Comparison of ENCODE assay signal across 18 cellular contexts in the genomic region with DNA sequence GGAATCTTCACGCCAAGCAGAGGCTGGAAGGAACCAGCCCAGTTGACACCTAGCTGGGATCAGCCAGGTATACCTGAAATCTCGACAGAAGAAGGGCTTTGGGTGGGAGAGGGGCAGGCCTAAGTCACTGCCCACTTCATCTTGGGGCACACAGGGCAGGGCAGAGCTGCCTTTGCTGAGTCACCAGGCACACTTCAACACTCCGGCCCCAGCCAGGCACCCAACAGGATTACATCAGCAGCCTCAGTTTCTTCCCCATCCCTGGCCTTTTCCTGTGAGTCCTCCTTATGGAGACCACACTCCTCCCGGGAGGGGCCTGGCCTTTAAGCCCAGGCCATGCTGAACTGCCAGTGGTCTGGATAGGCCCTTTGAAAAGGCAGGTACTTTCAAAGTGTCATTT.
DNase-seq lines count a peak whose midpoint lies in the region; ATAC-seq and FAIRE-seq lines count a peak whose summit lies in the region.
"Had no signal": no experiment of that assay in that cellular context is flagged by ENCODE, and none has a peak within 500 bp of the region (broad histone marks: within the 10 kb centered on the region; RNA-seq: fewer than 3 reads in every experiment).

No MANE protein-coding gene starts in this region.

- ATAC-seq in activated T-cell treated with anti-CD3 and anti-CD28 coated beads, Interleukin-2, amount 50 U/mL, for 72 hours (replicated peaks in 1 of 2), result peak; percentile 38 to 39
- ATAC-seq in HG02798 (IDR thresholded peaks at IDR 0.05; ENCODE audit: poor library complexity, unreplicated experiment) (peak; percentile 11), HG02642 (IDR thresholded peaks at IDR 0.05; ENCODE audit: poor library complexity, unreplicated experiment) (no peak)
- ATAC-seq: left colon had no signal

- peaks cover 14% of the 10 kb centered on the region for H3K27me3 Mint-ChIP-seq in activated T-cell treated with anti-CD3 and anti-CD28 coated beads, Interleukin-2, amount 50 U/mL, for 72 hours (ENCODE audit: low read depth)
- peaks cover 4% of the 10 kb centered on the region for H3K27me3 Mint-ChIP-seq in activated T-helper 1 cell treated with anti-CD3 and anti-CD28 coated beads, Interleukin-12 subunit alpha, Interleukin-12 subunit beta, Interleukin-2, Interleukin-4 antibody, amounts not matched to agents 30 ng/mL and 10 ng/mL and 1 ng/mL, durations not matched to agents 14 hours and 24 hours and 36 hours (ENCODE audit: insufficient read depth)
- H3K27me3 Mint-ChIP-seq: activated naive CD8-positive, alpha-beta T cell had no signal

- H3K27ac Mint-ChIP-seq in activated T-cell treated with anti-CD3 and anti-CD28 coated beads, Interleukin-2, amount 50 U/mL, for 72 hours, result no peak overlapping the region
- H3K27ac Mint-ChIP-seq in activated T-helper 1 cell treated with anti-CD3 and anti-CD28 coated beads, Interleukin-12 subunit alpha, Interleukin-12 subunit beta, Interleukin-2, Interleukin-4 antibody, amounts not matched to agents 30 ng/mL and 10 ng/mL and 1 ng/mL, durations not matched to agents 14 hours and 24 hours and 36 hours, result peak overlapping the region; percentile 48
- H3K27ac Mint-ChIP-seq: activated naive CD8-positive, alpha-beta T cell; CD8-positive, alpha-beta memory T cell had no signal

- no peaks in the 10 kb centered on the region for H3K9me3 ChIP-seq in MG63
- H3K9me3 ChIP-seq: transverse colon had no signal

- DNase-seq in activated T-cell treated with anti-CD3 and anti-CD28 coated beads, Interleukin-2, amount 50 U/mL, for 72 hours, result peak; percentile 7 to 11
- DNase-seq in activated T-cell treated with anti-CD3 and anti-CD28 coated beads for 4 hours (no peak), urothelium cell line (ENCODE audit: low spot score) (peak; percentile 37), NCI-H748 treated with DMSO at 0.1 percent for 48 hours (lab: John Stamatoyannopoulos, UW) (no peak), MG63 (no peak)
- DNase-seq in activated T-helper 1 cell treated with anti-CD3 and anti-CD28 coated beads, Interleukin-12 subunit alpha, Interleukin-12 subunit beta, Interleukin-2, Interleukin-4 antibody, amounts not matched to agents 30 ng/mL and 10 ng/mL and 1 ng/mL, durations not matched to agents 14 hours and 24 hours and 36 hours (ENCODE audit: low spot score), result no peak
- DNase-seq: activated CD8-positive, alpha-beta memory T cell treated with anti-CD3 and anti-CD28 coated beads, Interleukin-2, amount 50 U/mL, for 4 hours; CD8-positive, alpha-beta memory T cell; hypothalamus; left colon; NCI-H2029; NCI-H524 treated with DMSO at 0.1 percent for 48 hours; transverse colon had no signal

- H3K27me3 ChIP-seq in MG63, result no peaks in the 10 kb centered on the region
- H3K27me3 ChIP-seq: transverse colon had no signal

- no peaks in the 10 kb centered on the region for H3K9me3 Mint-ChIP-seq in activated T-cell treated with anti-CD3 and anti-CD28 coated beads, Interleukin-2, amount 50 U/mL, for 72 hours
- peaks cover 4% of the 10 kb centered on the region for H3K9me3 Mint-ChIP-seq in activated T-helper 1 cell treated with anti-CD3 and anti-CD28 coated beads, Interleukin-12 subunit alpha, Interleukin-12 subunit beta, Interleukin-2, Interleukin-4 antibody, amounts not matched to agents 30 ng/mL and 10 ng/mL and 1 ng/mL, durations not matched to agents 14 hours and 24 hours and 36 hours

- H3K36me3 ChIP-seq in MG63, result no peaks in the 10 kb centered on the region
- H3K36me3 ChIP-seq: transverse colon had no signal

- peaks cover 18% of the 10 kb centered on the region for H3K4me1 Mint-ChIP-seq in activated T-cell treated with anti-CD3 and anti-CD28 coated beads, Interleukin-2, amount 50 U/mL, for 72 hours (ENCODE audit: low read depth)
- H3K4me1 Mint-ChIP-seq in activated T-helper 1 cell treated with anti-CD3 and anti-CD28 coated beads, Interleukin-12 subunit alpha, Interleukin-12 subunit beta, Interleukin-2, Interleukin-4 antibody, amounts not matched to agents 30 ng/mL and 10 ng/mL and 1 ng/mL, durations not matched to agents 14 hours and 24 hours and 36 hours (ENCODE audit: low read depth), result peaks cover 23% of the 10 kb centered on the region
- H3K4me1 Mint-ChIP-seq: CD8-positive, alpha-beta memory T cell had no signal

- FAIRE-seq in urothelium cell line (lab: Jason Lieb, UNC), result no peak
- FAIRE-seq: RCC 7860 had no signal

- peaks cover 0 to 1% of the 10 kb centered on the region in 2 donors for H3K36me3 Mint-ChIP-seq in activated T-cell treated with anti-CD3 and anti-CD28 coated beads, Interleukin-2, amount 50 U/mL, for 72 hours (ENCODE audit: insufficient read depth in 2 of 2)
- H3K36me3 Mint-ChIP-seq in activated T-helper 1 cell treated with anti-CD3 and anti-CD28 coated beads, Interleukin-12 subunit alpha, Interleukin-12 subunit beta, Interleukin-2, Interleukin-4 antibody, amounts not matched to agents 30 ng/mL and 10 ng/mL and 1 ng/mL, durations not matched to agents 14 hours and 24 hours and 36 hours (ENCODE audit: low read depth), result peaks cover 3% of the 10 kb centered on the region
- H3K36me3 Mint-ChIP-seq: activated naive CD8-positive, alpha-beta T cell; CD8-positive, alpha-beta memory T cell had no signal

- no peak overlapping the region for H3K4me3 ChIP-seq in MG63
- H3K4me3 ChIP-seq: skin epidermis, transverse colon had no signal

- intact Hi-C loops in activated T-helper 1 cell treated with anti-CD3 and anti-CD28 coated beads, Interleukin-12 subunit alpha, Interleukin-12 subunit beta, Interleukin-2, Interleukin-4 antibody, amounts not matched to agents 30 ng/mL and 10 ng/mL and 1 ng/mL, durations not matched to agents 14 hours and 24 hours and 36 hours (cut with micrococcal nuclease), result loop anchor here (1.0 to 5.0 kb wide), 4 partner anchors 17 to 268 kb away; no protein-coding TSS in a partner anchor

- H3K4me3 Mint-ChIP-seq in activated T-cell treated with anti-CD3 and anti-CD28 coated beads, Interleukin-2, amount 50 U/mL, for 72 hours, result no peak overlapping the region
- H3K4me3 Mint-ChIP-seq in activated T-helper 1 cell treated with anti-CD3 and anti-CD28 coated beads, Interleukin-12 subunit alpha, Interleukin-12 subunit beta, Interleukin-2, Interleukin-4 antibody, amounts not matched to agents 30 ng/mL and 10 ng/mL and 1 ng/mL, durations not matched to agents 14 hours and 24 hours and 36 hours, result no peak overlapping the region
- H3K4me3 Mint-ChIP-seq: activated naive CD8-positive, alpha-beta T cell; CD8-positive, alpha-beta memory T cell had no signal

Comparison
In these comparisons a context has a peak if more than half of its experiments do, and no peak if none do; other contexts are left out.
1. DNase-seq: peak in activated T-cell treated with anti-CD3 and anti-CD28 coated beads, Interleukin-2, amount 50 U/mL, for 72 hours (2 of 2) and urothelium cell line (single experiment); none in activated T-cell treated with anti-CD3 and anti-CD28 coated beads for 4 hours (single experiment), activated T-helper 1 cell treated with anti-CD3 and anti-CD28 coated beads, Interleukin-12 subunit alpha, Interleukin-12 subunit beta, Interleukin-2, Interleukin-4 antibody, amounts not matched to agents 30 ng/mL and 10 ng/mL and 1 ng/mL, durations not matched to agents 14 hours and 24 hours and 36 hours (single experiment), NCI-H748 treated with DMSO at 0.1 percent for 48 hours (single experiment) and MG63 (single experiment).